ENCODE assay signal across 11 cellular contexts in genomic region chr19:18605546-18606280, GRCh38. TPM values are rescaled to one million over a fixed set of nuclear protein-coding genes. Genes with fewer than 3 reads are reported as not detected.
DNase-seq lines count a peak whose midpoint lies in the region; ATAC-seq, FAIRE-seq and TF ChIP-seq lines count a peak whose summit lies in the region.
"Had no signal": no experiment of that assay in that cellular context is flagged by ENCODE, and none has a peak within 500 bp of the region (broad histone marks: within the 10 kb centered on the region; RNA-seq: fewer than 3 reads in every experiment).

No MANE protein-coding gene starts in this region.

- peak overlapping the region; percentile 83 for H3K18ac ChIP-seq in H1 (ENCODE audit: extremely low read depth, low read length)

- WGBS in H1 (ENCODE audit: extremely low coverage in 1 of 2, insufficient coverage in 1 of 2, insufficient read length in 1 of 2, insufficient replicate concordance in 2 of 2, low coverage in 1 of 2, low lambda C conversion rate in 2 of 2, missing lambda C conversion rate in 1 of 2), 2 experiments, result 7% methylated on average over 40 of the region's 65 CpGs; no CpG with 5 or more reads in 1 of the 2 experiments

- H3K4me3 ChIP-seq in MG63 (peak overlapping the region; percentile 22; the same call in 1 of the 2 replicates), H1 (ENCODE audit: extremely low read depth in 1 of 4, insufficient read depth in 2 of 4, low read depth in 3 of 4, low read length in 4 of 4) (peak overlapping the region in 2 of 4 experiments; percentile 5 to 53; a peak in 6 of 8 replicates)

- peak overlapping the region; percentile 97; the same call in 1 of the 2 replicates for H2BK15ac ChIP-seq in H1 (ENCODE audit: low read length)

- CTCF ChIA-PET in H1 (lab: Charles Lee; ENCODE audit: partially characterized antibody), result interaction anchor here (3.3 kb wide), 1 partner anchor 13 kb away, joined by 31 read pairs; no protein-coding TSS in a partner anchor

- H3K4ac ChIP-seq in H1 (replicated peaks; ENCODE audit: insufficient read length, low read depth, low read length), result peak overlapping the region; percentile 65

- H3K9ac ChIP-seq in H1 (replicated peaks in 1 of 4; ENCODE audit: extremely low read depth in 1 of 4, low read depth in 3 of 4, low read length in 3 of 4), result no peak overlapping the region

- TF ChIP-seq CTCF in H1 (IDR thresholded peaks at IDR 0.05; ENCODE audit: control extremely low read depth in 1 of 3, insufficient read depth in 1 of 3, low read depth in 1 of 3, low read length in 3 of 3), result no peak

- H3K36me3 ChIP-seq in MG63 (no peaks in the 10 kb centered on the region), H1 (ENCODE audit: control insufficient read depth in 2 of 4, insufficient read depth in 4 of 4, low read length in 3 of 4) (peaks cover 0 to 14% (median 0%) of the 10 kb centered on the region in 4 experiments; a peak in 1 of 8 replicates)

- peak overlapping the region; percentile 96; the same call in 1 of the 2 replicates for H2BK12ac ChIP-seq in H1 (ENCODE audit: low read depth, low read length)

- H3K4me2 ChIP-seq in H1 (ENCODE audit: insufficient read depth in 1 of 2, low read depth in 2 of 2, low read length in 2 of 2), result peak overlapping the region; percentile 43 to 63

- DNase-seq in D341Med (ENCODE audit: low spot score) (peak; percentile 85), MG63 (no peak), H1 (ENCODE audit: low read depth in 1 of 2, low spot score in 2 of 2) (no peak), retina (peak; percentile 45), NCI-H1694 (lab: John Stamatoyannopoulos, UW) (no peak), NCI-H345 treated with DMSO at 0.1 percent for 48 hours (lab: John Stamatoyannopoulos, UW; ENCODE audit: unreplicated experiment) (no peak)
- DNase-seq in activated CD8-positive, alpha-beta memory T cell treated with anti-CD3 and anti-CD28 coated beads for 24 hours, result no peak
- DNase-seq: activated T-cell treated with anti-CD3 and anti-CD28 coated beads, Interleukin-2, amount 50 U/mL, for 48 hours; NCI-H446 treated with DMSO at 0.1 percent for 48 hours had no signal

- H3K4me1 ChIP-seq in H1 (replicated peaks in 1 of 4; ENCODE audit: control insufficient read depth in 3 of 4, insufficient read depth in 4 of 4, low read length in 3 of 4), result peaks cover 27 to 42% (median 33%) of the 10 kb centered on the region in 4 experiments

- H2BK20ac ChIP-seq in H1 (ENCODE audit: low read length), result peak overlapping the region; percentile 100; the same call in 1 of the 2 replicates

- H4K8ac ChIP-seq in H1 (ENCODE audit: extremely low read depth, insufficient read depth, low read length), result peak overlapping the region; percentile 75; the same call in 1 of the 2 replicates

- peaks cover 10% of the 10 kb centered on the region; the same call in 1 of the 2 replicates for H3K23me2 ChIP-seq in H1 (ENCODE audit: low read depth, low read length)

- no peak for TF ChIP-seq POLR2A in H1 (IDR thresholded peaks at IDR 0.05; ENCODE audit: control extremely low read depth in 1 of 2, low read depth in 2 of 2, low read length in 2 of 2)

- H3K79me1 ChIP-seq in H1 (ENCODE audit: low read depth, low read length), result no peaks in the 10 kb centered on the region

- peaks cover 30% of the 10 kb centered on the region for H3K27me3 ChIP-seq in MG63
- H3K27me3 ChIP-seq in H1 (replicated peaks in 1 of 4; ENCODE audit: control insufficient read depth in 3 of 4, extremely low read depth in 1 of 4, insufficient read depth in 3 of 4, low read length in 3 of 4), result peaks cover 74 to 91% (median 89%) of the 10 kb centered on the region in 4 experiments

- no peak overlapping the region for H3K23ac ChIP-seq in H1 (ENCODE audit: insufficient read length)

- H3K56ac ChIP-seq in H1 (replicated peaks; ENCODE audit: insufficient read length, low read depth, low read length), result no peak overlapping the region

- H2BK120ac ChIP-seq in H1 (replicated peaks; ENCODE audit: low read depth, low read length), result peak overlapping the region; percentile 47

- no peak overlapping the region for H2BK5ac ChIP-seq in H1 (ENCODE audit: low read depth, low read length)

- peaks cover 0 to 11% of the 10 kb centered on the region in 2 experiments for H4K20me1 ChIP-seq in H1 (replicated peaks in 1 of 2; ENCODE audit: control insufficient read depth in 1 of 2, insufficient read depth in 2 of 2, low read length in 2 of 2)

- no peak overlapping the region for H4K5ac ChIP-seq in H1 (ENCODE audit: insufficient read length, low read depth, low read length)

- POLR2A ChIA-PET in H1 (lab: Charles Lee; ENCODE audit: partially characterized antibody), result interaction anchor here (0.6 to 3.3 kb wide), 4 partner anchors 12 to 218 kb away, joined by 3 to 23 read pairs (median 4); no protein-coding TSS in a partner anchor

- FAIRE-seq in H1 (lab: Jason Lieb, UNC), result no peak

- no peak overlapping the region for H3K27ac ChIP-seq in H1 (ENCODE audit: low read depth, low read length)

- H3K14ac ChIP-seq in H1 (ENCODE audit: insufficient read length), result no peak overlapping the region

- H4K91ac ChIP-seq in H1 (replicated peaks; ENCODE audit: insufficient read length, low read length), result no peak overlapping the region

- no peaks in the 10 kb centered on the region for H3K79me2 ChIP-seq in H1 (ENCODE audit: control insufficient read depth in 1 of 2, insufficient read depth in 2 of 2, low read length in 2 of 2)

- H3K9me3 ChIP-seq in MG63 (no peaks in the 10 kb centered on the region), H1 (ENCODE audit: insufficient read depth in 2 of 2, low read depth in 1 of 2, low read length in 1 of 2) (no peaks in the 10 kb centered on the region)

- TF ChIP-seq EP300 in H1 (IDR thresholded peaks at IDR 0.05; ENCODE audit: borderline replicate concordance in 1 of 2, low read depth in 2 of 2, low read length in 2 of 2), result no peak

- ATAC-seq in HG02870 (IDR thresholded peaks at IDR 0.05; ENCODE audit: unreplicated experiment), result no peak

- H2AK5ac ChIP-seq in H1 (ENCODE audit: low read depth, low read length), result 0 out of 2 replicates have a peak overlapping the region, but pooled peaks have one; percentile 60

- no peak overlapping the region for H2AFZ ChIP-seq in H1 (ENCODE audit: low read length)

- TF ChIP-seq RAD21 in H1 (IDR thresholded peaks at IDR 0.05 in 1 of 2, conservative IDR thresholded peaks at IDR 0.05 in 1 of 2; ENCODE audit: low read depth in 2 of 2, low read length in 2 of 2), result no peak

RNA-seq across cellular contexts. Expression of gene CRLF1, which starts 0.9 kb away (rescaled TPM):
- 6.6 and 16.9 TPM in 2 replicates for total RNA-seq in MG63 (2014; rRNA removed; shearing (Covaris generic); ENCODE audit: low replicate concordance)
- 9.5 and 10.3 TPM in 2 replicates for total RNA-seq in H1 (2021; fragmentation: NEBNext Ultra II Directional; extraction: Animal tissue kit (Norgen Biotek cat#: 25700))
- 7.2 and 19.2 TPM in 2 replicates for polyA plus RNA-seq in H1 (2011; rRNA removed)
- polyA plus RNA-seq in H1 (2011; cell fraction: cytosol; rRNA removed), result 10.3 TPM
- 15.8 TPM for polyA plus RNA-seq in H1 (2011; cell fraction: nucleus; rRNA removed)
- polyA plus RNA-seq in H1 (2012, experiment 1 of 2), result 5.8 to 11.1 TPM (median 9.9 TPM) in 4 replicates
- 10.1 TPM for polyA plus RNA-seq in H1 (2012, experiment 2 of 2)
- polyA plus RNA-seq in H1 (2013, experiment 1 of 2), result 46.8 TPM
- polyA plus RNA-seq in H1 (2013, experiment 2 of 2), result 48.9 TPM
- polyA minus RNA-seq in H1 (2011; rRNA and poly(A)+ RNA removed), result 0.68 and 2.1 TPM in 2 replicates
- 7.1 TPM for polyA minus RNA-seq in H1 (2011; cell fraction: cytosol; rRNA and poly(A)+ RNA removed)
- 2.5 TPM for polyA minus RNA-seq in H1 (2011; cell fraction: nucleus; rRNA and poly(A)+ RNA removed)
- total RNA-seq: T-helper 1 cell treated with Interleukin-12 subunit alpha and Interleukin-12 subunit beta and Interleukin-4 antibody, amounts not matched to agents 30 ng/mL and 1 ng/mL, for 36 hours had no signal

RNA-seq across cellular contexts. Expression of gene TMEM59L, which starts 7.0 kb away (rescaled TPM):
- 0.36 TPM in 1 of 2 replicates, not detected in the other for total RNA-seq in MG63 (2014; rRNA removed; shearing (Covaris generic); ENCODE audit: low replicate concordance)
- total RNA-seq in H1 (2021; fragmentation: NEBNext Ultra II Directional; extraction: Animal tissue kit (Norgen Biotek cat#: 25700)), result 8.6 and 12.2 TPM in 2 replicates
- polyA plus RNA-seq in H1 (2011; rRNA removed), result 4.0 and 10.4 TPM in 2 replicates
- polyA plus RNA-seq in H1 (2011; cell fraction: cytosol; rRNA removed), result 6.1 TPM
- 34.5 TPM for polyA plus RNA-seq in H1 (2011; cell fraction: nucleus; rRNA removed)
- 5.8 to 11.5 TPM (median 11.1 TPM) in 4 replicates for polyA plus RNA-seq in H1 (2012, experiment 1 of 2)
- polyA plus RNA-seq in H1 (2012, experiment 2 of 2), result 10.7 TPM
- 37.3 TPM for polyA plus RNA-seq in H1 (2013, experiment 1 of 2)
- polyA plus RNA-seq in H1 (2013, experiment 2 of 2), result 37.3 TPM
- polyA minus RNA-seq in H1 (2011; rRNA and poly(A)+ RNA removed), result 0.56 and 0.82 TPM in 2 replicates
- 9.2 TPM for polyA minus RNA-seq in H1 (2011; cell fraction: cytosol; rRNA and poly(A)+ RNA removed)
- polyA minus RNA-seq in H1 (2011; cell fraction: nucleus; rRNA and poly(A)+ RNA removed), result 5.0 TPM

RNA-seq across cellular contexts. Expression of gene REX1BD, which starts 17.1 kb away (rescaled TPM):
- total RNA-seq in MG63 (2014; rRNA removed; shearing (Covaris generic); ENCODE audit: low replicate concordance), result 127 and 179 TPM in 2 replicates
- 56.8 and 63.1 TPM in 2 replicates for total RNA-seq in H1 (2021; fragmentation: NEBNext Ultra II Directional; extraction: Animal tissue kit (Norgen Biotek cat#: 25700))
- polyA plus RNA-seq in H1 (2011; rRNA removed), result 62.7 and 132 TPM in 2 replicates
- polyA plus RNA-seq in H1 (2011; cell fraction: cytosol; rRNA removed), result 95.5 TPM
- 203 TPM for polyA plus RNA-seq in H1 (2011; cell fraction: nucleus; rRNA removed)
- 24.8 to 73.2 TPM (median 62.2 TPM) in 4 replicates for polyA plus RNA-seq in H1 (2012, experiment 1 of 2)
- 46.1 TPM for polyA plus RNA-seq in H1 (2012, experiment 2 of 2)
- polyA plus RNA-seq in H1 (2013, experiment 1 of 2), result 101 TPM
- polyA plus RNA-seq in H1 (2013, experiment 2 of 2), result 91.7 TPM
- 2.7 and 3.3 TPM in 2 replicates for polyA minus RNA-seq in H1 (2011; rRNA and poly(A)+ RNA removed)
- polyA minus RNA-seq in H1 (2011; cell fraction: cytosol; rRNA and poly(A)+ RNA removed), result 32.8 TPM
- 20.1 TPM for polyA minus RNA-seq in H1 (2011; cell fraction: nucleus; rRNA and poly(A)+ RNA removed)

RNA-seq across cellular contexts. Expression of gene KLHL26, which starts 31.1 kb away (rescaled TPM):
- total RNA-seq in MG63 (2014; rRNA removed; shearing (Covaris generic); ENCODE audit: low replicate concordance), result 1.9 and 8.6 TPM in 2 replicates
- 8.8 and 9.0 TPM in 2 replicates for total RNA-seq in H1 (2021; fragmentation: NEBNext Ultra II Directional; extraction: Animal tissue kit (Norgen Biotek cat#: 25700))
- polyA plus RNA-seq in H1 (2011; rRNA removed), result 2.2 and 6.7 TPM in 2 replicates
- 5.5 TPM for polyA plus RNA-seq in H1 (2011; cell fraction: cytosol; rRNA removed)
- 6.8 TPM for polyA plus RNA-seq in H1 (2011; cell fraction: nucleus; rRNA removed)
- 4.9 to 9.1 TPM (median 6.0 TPM) in 4 replicates for polyA plus RNA-seq in H1 (2012, experiment 1 of 2)
- polyA plus RNA-seq in H1 (2012, experiment 2 of 2), result 5.2 TPM
- 4.2 TPM for polyA plus RNA-seq in H1 (2013, experiment 1 of 2)
- polyA plus RNA-seq in H1 (2013, experiment 2 of 2), result 4.0 TPM
- 6.3 and 8.8 TPM in 2 replicates for polyA minus RNA-seq in H1 (2011; rRNA and poly(A)+ RNA removed)
- 11.4 TPM for polyA minus RNA-seq in H1 (2011; cell fraction: cytosol; rRNA and poly(A)+ RNA removed)
- 3.9 TPM for polyA minus RNA-seq in H1 (2011; cell fraction: nucleus; rRNA and poly(A)+ RNA removed)

RNA-seq across cellular contexts. Expression of gene UBA52, which starts 34.1 kb away (rescaled TPM):
- 457 and 1,435 TPM in 2 replicates for total RNA-seq in MG63 (2014; rRNA removed; shearing (Covaris generic); ENCODE audit: low replicate concordance)
- total RNA-seq in H1 (2021; fragmentation: NEBNext Ultra II Directional; extraction: Animal tissue kit (Norgen Biotek cat#: 25700)), result 1,331 and 1,340 TPM in 2 replicates
- 2,924 and 5,409 TPM in 2 replicates for polyA plus RNA-seq in H1 (2011; rRNA removed)
- 3,548 TPM for polyA plus RNA-seq in H1 (2011; cell fraction: cytosol; rRNA removed)
- polyA plus RNA-seq in H1 (2011; cell fraction: nucleus; rRNA removed), result 1,787 TPM
- polyA plus RNA-seq in H1 (2012, experiment 1 of 2), result 2,370 to 2,796 TPM (median 2,589 TPM) in 4 replicates
- polyA plus RNA-seq in H1 (2012, experiment 2 of 2), result 3,432 TPM
- polyA plus RNA-seq in H1 (2013, experiment 1 of 2), result 1,517 TPM
- polyA plus RNA-seq in H1 (2013, experiment 2 of 2), result 1,516 TPM
- polyA minus RNA-seq in H1 (2011; rRNA and poly(A)+ RNA removed), result 1,852 and 1,905 TPM in 2 replicates
- polyA minus RNA-seq in H1 (2011; cell fraction: cytosol; rRNA and poly(A)+ RNA removed), result 518 TPM
- 613 TPM for polyA minus RNA-seq in H1 (2011; cell fraction: nucleus; rRNA and poly(A)+ RNA removed)

Comparison
In these comparisons a context has a peak if more than half of its experiments do, and no peak if none do; other contexts are left out.
1. DNase-seq: peak in D341Med (single experiment) and retina (single experiment); none in MG63 (single experiment), H1 (0 of 2), NCI-H1694 (single experiment), activated CD8-positive, alpha-beta memory T cell treated with anti-CD3 and anti-CD28 coated beads for 24 hours (single experiment) and NCI-H345 treated with DMSO at 0.1 percent for 48 hours (single experiment).